ENCODE assay signal across 16 cellular contexts in the genomic region with DNA sequence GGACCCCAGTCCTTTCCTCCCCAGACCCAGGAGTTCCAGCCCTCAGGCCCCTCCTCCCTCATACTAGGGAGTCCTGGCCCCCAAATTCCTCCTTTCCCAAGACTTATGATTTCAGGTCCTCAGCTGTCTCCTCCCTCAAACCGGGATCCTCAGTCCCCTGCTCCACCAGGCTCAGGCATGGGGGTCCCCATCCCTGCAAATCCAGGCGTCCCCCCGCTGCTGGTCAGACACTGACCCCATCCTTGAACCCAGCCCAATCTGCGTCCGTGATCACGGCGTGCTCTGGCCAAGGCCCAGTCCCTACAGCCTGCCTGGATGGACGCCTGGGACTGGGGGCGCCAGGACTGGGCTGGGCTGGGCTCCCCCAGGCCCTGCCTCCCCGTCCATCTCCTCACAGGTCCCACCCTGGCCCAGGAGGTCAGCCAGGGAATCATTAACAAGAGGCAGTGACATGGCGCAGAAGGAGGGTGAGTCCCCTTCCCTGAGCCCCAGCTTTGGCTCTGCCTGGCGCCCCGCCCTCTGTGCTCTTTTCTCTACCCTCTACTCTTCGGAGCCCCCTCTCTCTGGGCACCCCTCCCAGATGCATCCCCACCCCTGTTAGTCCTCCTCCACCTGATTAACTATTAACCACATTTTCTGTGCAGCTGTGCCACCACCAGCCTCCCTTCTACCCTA. TPM values are rescaled to one million over a fixed set of nuclear protein-coding genes. Genes with fewer than 3 reads are reported as not detected.
DNase-seq lines count a peak whose midpoint lies in the region; ATAC-seq, FAIRE-seq and TF ChIP-seq lines count a peak whose summit lies in the region.
"Had no signal": no experiment of that assay in that cellular context is flagged by ENCODE, and none has a peak within 500 bp of the region (broad histone marks: within the 10 kb centered on the region; RNA-seq: fewer than 3 reads in every experiment).

No MANE protein-coding gene starts in this region.

- no peaks in the 10 kb centered on the region; a peak in 1 of 8 replicates for H3K36me3 ChIP-seq in H1 (ENCODE audit: control insufficient read depth in 2 of 4, insufficient read depth in 4 of 4, low read length in 3 of 4)
- H3K36me3 ChIP-seq: thoracic aorta had no signal

- peaks cover 7% of the 10 kb centered on the region; the same call in 1 of the 2 replicates for H3K23me2 ChIP-seq in H1 (ENCODE audit: low read depth, low read length)

- H3K27me3 ChIP-seq in H1 (replicated peaks in 1 of 4; ENCODE audit: control insufficient read depth in 3 of 4, extremely low read depth in 1 of 4, insufficient read depth in 3 of 4, low read length in 3 of 4) = no peaks in the 10 kb centered on the region

- H2BK12ac ChIP-seq in H1 (ENCODE audit: low read depth, low read length) = peak overlapping the region; percentile 68; the same call in 1 of the 2 replicates

- no peak overlapping the region for H2BK120ac ChIP-seq in H1 (replicated peaks; ENCODE audit: low read depth, low read length)

- H3K4me1 ChIP-seq in H1 (replicated peaks in 1 of 4; ENCODE audit: control insufficient read depth in 3 of 4, insufficient read depth in 4 of 4, low read length in 3 of 4) = peaks cover 5 to 39% (median 25%) of the 10 kb centered on the region in 4 experiments

- no peak for TF ChIP-seq EP300 in H1 (IDR thresholded peaks at IDR 0.05; ENCODE audit: borderline replicate concordance in 1 of 2, low read depth in 2 of 2, low read length in 2 of 2)

- no peak for TF ChIP-seq CTCF in H1 (IDR thresholded peaks at IDR 0.05; ENCODE audit: control extremely low read depth in 1 of 3, insufficient read depth in 1 of 3, low read depth in 1 of 3, low read length in 3 of 3)

- CTCF ChIA-PET in H1 (lab: Charles Lee; ENCODE audit: partially characterized antibody) = interaction anchor here (0.7 to 6.4 kb wide), 9 partner anchors 9 to 184 kb away, joined by 3 to 105 read pairs (median 9); a partner anchor contains a TSS

- no peak overlapping the region for H3K23ac ChIP-seq in H1 (ENCODE audit: insufficient read length)

- peak overlapping the region; percentile 79 to 83 for H3K4me2 ChIP-seq in H1 (ENCODE audit: insufficient read depth in 1 of 2, low read depth in 2 of 2, low read length in 2 of 2)

- peak overlapping the region; percentile 80; the same call in 1 of the 2 replicates for H3K27ac ChIP-seq in H1 (ENCODE audit: low read depth, low read length)
- H3K27ac ChIP-seq in temporal lobe (ENCODE audit: low read depth, low read length) = peak overlapping the region; percentile 27
- H3K27ac ChIP-seq: thoracic aorta had no signal

- H3K36me3 Mint-ChIP-seq in activated naive CD4-positive, alpha-beta T cell treated with anti-CD3 and anti-CD28 coated beads, Interleukin-2, amount 50 U/mL, for 72 hours = no peaks in the 10 kb centered on the region
- no peaks in the 10 kb centered on the region for H3K36me3 Mint-ChIP-seq in memory B cell

- no peak for TF ChIP-seq POLR2A in H1 (IDR thresholded peaks at IDR 0.05; ENCODE audit: control extremely low read depth in 1 of 2, low read depth in 2 of 2, low read length in 2 of 2)

- H3K9me3 Mint-ChIP-seq in activated naive CD4-positive, alpha-beta T cell treated with anti-CD3 and anti-CD28 coated beads, Interleukin-2, amount 50 U/mL, for 72 hours = no peaks in the 10 kb centered on the region
- H3K9me3 Mint-ChIP-seq in memory B cell = no peaks in the 10 kb centered on the region

- H2AFZ ChIP-seq in H1 (ENCODE audit: low read length) = no peak overlapping the region

- peak overlapping the region; percentile 99 for H2BK15ac ChIP-seq in H1 (ENCODE audit: low read length)

- H2BK5ac ChIP-seq in H1 (ENCODE audit: low read depth, low read length) = peak overlapping the region; percentile 93; the same call in 1 of the 2 replicates

- no peaks in the 10 kb centered on the region for H3K79me1 ChIP-seq in H1 (ENCODE audit: low read depth, low read length)

- H2BK20ac ChIP-seq in H1 (ENCODE audit: low read length) = no peak overlapping the region

- 79% methylated on average over 11 of the region's 14 CpGs; no CpG with 5 or more reads in 1 of the 2 experiments for WGBS in H1 (ENCODE audit: extremely low coverage in 1 of 2, insufficient coverage in 1 of 2, insufficient read length in 1 of 2, insufficient replicate concordance in 2 of 2, low coverage in 1 of 2, low lambda C conversion rate in 2 of 2, missing lambda C conversion rate in 1 of 2), 2 experiments

- peak overlapping the region; percentile 9; the same call in 1 of the 2 replicates for H2AK5ac ChIP-seq in H1 (ENCODE audit: low read depth, low read length)

- H3K14ac ChIP-seq in H1 (ENCODE audit: insufficient read length) = no peak overlapping the region

- peak overlapping the region; percentile 18 for H4K5ac ChIP-seq in H1 (ENCODE audit: insufficient read length, low read depth, low read length)

- POLR2A ChIA-PET in H1 (lab: Charles Lee; ENCODE audit: partially characterized antibody) = interaction anchor here (0.8 to 2.5 kb wide), 7 partner anchors 8 to 43 kb away, joined by 3 to 18 read pairs (median 5); a partner anchor contains a TSS

- peak overlapping the region; percentile 32 to 66 (median 44) for H3K4me3 ChIP-seq in H1 (ENCODE audit: extremely low read depth in 1 of 4, insufficient read depth in 2 of 4, low read depth in 3 of 4, low read length in 4 of 4)
- H3K4me3 ChIP-seq: thoracic aorta had no signal

- peak overlapping the region; percentile 75 for H3K18ac ChIP-seq in H1 (ENCODE audit: extremely low read depth, low read length)

- H3K9me3 ChIP-seq in H1 (ENCODE audit: insufficient read depth in 2 of 2, low read depth in 1 of 2, low read length in 1 of 2) = no peaks in the 10 kb centered on the region
- H3K9me3 ChIP-seq: thoracic aorta had no signal

- H4K20me1 ChIP-seq in H1 (replicated peaks in 1 of 2; ENCODE audit: control insufficient read depth in 1 of 2, insufficient read depth in 2 of 2, low read length in 2 of 2) = peaks cover 2 to 5% of the 10 kb centered on the region in 2 experiments

- peak overlapping the region; percentile 28 for H4K91ac ChIP-seq in H1 (replicated peaks; ENCODE audit: insufficient read length, low read length)

- H3K27me3 Mint-ChIP-seq in memory B cell = peaks cover 28% of the 10 kb centered on the region

- DNase-seq in activated naive CD4-positive, alpha-beta T cell treated with anti-CD3 and anti-CD28 coated beads, Interleukin-2, amount 50 U/mL, for 72 hours (ENCODE audit: low spot score in 2 of 2) = no peak
- DNase-seq in activated naive CD4-positive, alpha-beta T cell treated with anti-CD3 and anti-CD28 coated beads, Interleukin-2, amount 50 U/mL, for 16 hours = no peak
- DNase-seq in H1 (ENCODE audit: low read depth in 1 of 2, low spot score in 2 of 2) (no peak), memory B cell (ENCODE audit: low spot score in 2 of 2) (no peak), G401 (ENCODE audit: low spot score) (no peak)
- DNase-seq: Kasumi-1, NCI-H187, NCI-H748 treated with DMSO at 0.1 percent for 48 hours, T1000 had no signal

- FAIRE-seq in H1 (lab: Jason Lieb, UNC) = no peak
- FAIRE-seq: A204.1, D721Med had no signal

- peak overlapping the region; percentile 46 for H3K4me3 Mint-ChIP-seq in memory B cell

- in situ Hi-C loops in G401 (cut with HindIII; ENCODE audit: low sequenced_read_pairs) = no loop called here

- H3K27ac Mint-ChIP-seq in activated naive CD4-positive, alpha-beta T cell treated with anti-CD3 and anti-CD28 coated beads, Interleukin-2, amount 50 U/mL, for 72 hours = peak overlapping the region; percentile 17 to 37
- no peak overlapping the region for H3K27ac Mint-ChIP-seq in memory B cell

- H3K4ac ChIP-seq in H1 (replicated peaks; ENCODE audit: insufficient read length, low read depth, low read length) = peak overlapping the region; percentile 92

- no peak for ATAC-seq in activated naive CD4-positive, alpha-beta T cell treated with anti-CD3 and anti-CD28 coated beads, Interleukin-2, amount 50 U/mL, for 72 hours
- ATAC-seq in memory B cell (ENCODE audit: low read depth) (no peak), HG02798 (IDR thresholded peaks at IDR 0.05; ENCODE audit: poor library complexity, unreplicated experiment) (no peak), HG03432 (IDR thresholded peaks at IDR 0.05; ENCODE audit: unreplicated experiment) (no peak)

- H3K4me1 Mint-ChIP-seq in memory B cell = peaks cover 41% of the 10 kb centered on the region

- no peak overlapping the region for H3K56ac ChIP-seq in H1 (replicated peaks; ENCODE audit: insufficient read length, low read depth, low read length)

- H3K9ac ChIP-seq in H1 (replicated peaks in 1 of 4; ENCODE audit: extremely low read depth in 1 of 4, low read depth in 3 of 4, low read length in 3 of 4) = peak overlapping the region in 2 of 4 experiments; percentile 26 to 52; a peak in 4 of 7 replicates

- 0 out of 2 replicates have a peak overlapping the region, but pooled peaks have one; percentile 90 for H4K8ac ChIP-seq in H1 (ENCODE audit: extremely low read depth, insufficient read depth, low read length)

- no peak for TF ChIP-seq RAD21 in H1 (IDR thresholded peaks at IDR 0.05 in 1 of 2, conservative IDR thresholded peaks at IDR 0.05 in 1 of 2; ENCODE audit: low read depth in 2 of 2, low read length in 2 of 2)

- H3K79me2 ChIP-seq in H1 (ENCODE audit: control insufficient read depth in 1 of 2, insufficient read depth in 2 of 2, low read length in 2 of 2) = peaks cover 0 to 12% of the 10 kb centered on the region in 2 experiments; a peak in 1 of 4 replicates

RNA-seq across cellular contexts. Expression of a gene that starts 0.7 kb away (rescaled TPM):
- not detected for total RNA-seq in activated naive CD4-positive, alpha-beta T cell treated with anti-CD3 and anti-CD28 coated beads, Interleukin-2, amount 50 U/mL, for 72 hours
- total RNA-seq in H1 (2021; fragmentation: NEBNext Ultra II Directional; extraction: Animal tissue kit (Norgen Biotek cat#: 25700)) = 12.3 and 14.7 TPM in 2 replicates
- polyA plus RNA-seq in H1 (2011; rRNA removed) = 33.7 and 49.9 TPM in 2 replicates
- 32.0 TPM for polyA plus RNA-seq in H1 (2011; cell fraction: cytosol; rRNA removed)
- 86.2 TPM for polyA plus RNA-seq in H1 (2011; cell fraction: nucleus; rRNA removed)
- polyA plus RNA-seq in H1 (2012, experiment 1 of 2) = 8.3 to 24.9 TPM (median 19.7 TPM) in 4 replicates
- 19.5 TPM for polyA plus RNA-seq in H1 (2012, experiment 2 of 2)
- 14.3 TPM for polyA plus RNA-seq in H1 (2013, experiment 1 of 2)
- 13.3 TPM for polyA plus RNA-seq in H1 (2013, experiment 2 of 2)
- 6.3 and 7.6 TPM in 2 replicates for polyA minus RNA-seq in H1 (2011; rRNA and poly(A)+ RNA removed)
- polyA minus RNA-seq in H1 (2011; cell fraction: cytosol; rRNA and poly(A)+ RNA removed) = 16.4 TPM
- polyA minus RNA-seq in H1 (2011; cell fraction: nucleus; rRNA and poly(A)+ RNA removed) = 19.0 TPM
- not detected for total RNA-seq in temporal lobe
- total RNA-seq in G401 (2014; rRNA removed; shearing (Covaris generic)) = not detected in 2 replicates
- total RNA-seq: bronchial epithelial cell had no signal

RNA-seq across cellular contexts. Expression of a gene that starts 11.9 kb away (rescaled TPM):
- total RNA-seq in activated naive CD4-positive, alpha-beta T cell treated with anti-CD3 and anti-CD28 coated beads, Interleukin-2, amount 50 U/mL, for 72 hours = 1 to 10 TPM; 1.5 to 1.7 TPM
- total RNA-seq in H1 (2021; fragmentation: NEBNext Ultra II Directional; extraction: Animal tissue kit (Norgen Biotek cat#: 25700)) = 3.3 and 3.5 TPM in 2 replicates
- polyA plus RNA-seq in H1 (2011; rRNA removed) = 3.1 and 4.1 TPM in 2 replicates
- polyA plus RNA-seq in H1 (2011; cell fraction: cytosol; rRNA removed) = 3.9 TPM
- polyA plus RNA-seq in H1 (2011; cell fraction: nucleus; rRNA removed) = 8.6 TPM
- polyA plus RNA-seq in H1 (2012, experiment 1 of 2) = 2.8 to 4.5 TPM (median 3.7 TPM) in 4 replicates
- polyA plus RNA-seq in H1 (2012, experiment 2 of 2) = 2.3 TPM
- 1.9 TPM for polyA plus RNA-seq in H1 (2013, experiment 1 of 2)
- 1.7 TPM for polyA plus RNA-seq in H1 (2013, experiment 2 of 2)
- polyA minus RNA-seq in H1 (2011; rRNA and poly(A)+ RNA removed) = 1.5 and 4.7 TPM in 2 replicates
- polyA minus RNA-seq in H1 (2011; cell fraction: cytosol; rRNA and poly(A)+ RNA removed) = 3.4 TPM
- polyA minus RNA-seq in H1 (2011; cell fraction: nucleus; rRNA and poly(A)+ RNA removed) = 3.0 TPM
- 0.49 TPM for total RNA-seq in temporal lobe
- total RNA-seq in G401 (2014; rRNA removed; shearing (Covaris generic)) = 0.17 TPM in 1 of 2 replicates, not detected in the other

RNA-seq across cellular contexts. Expression of a gene that starts 42.1 kb away (rescaled TPM):
- total RNA-seq in activated naive CD4-positive, alpha-beta T cell treated with anti-CD3 and anti-CD28 coated beads, Interleukin-2, amount 50 U/mL, for 72 hours = 100 to 1,000 TPM; 158 to 160 TPM
- total RNA-seq in H1 (2021; fragmentation: NEBNext Ultra II Directional; extraction: Animal tissue kit (Norgen Biotek cat#: 25700)) = 152 and 154 TPM in 2 replicates
- 113 and 176 TPM in 2 replicates for polyA plus RNA-seq in H1 (2011; rRNA removed)
- polyA plus RNA-seq in H1 (2011; cell fraction: cytosol; rRNA removed) = 103 TPM
- polyA plus RNA-seq in H1 (2011; cell fraction: nucleus; rRNA removed) = 333 TPM
- 101 to 139 TPM (median 129 TPM) in 4 replicates for polyA plus RNA-seq in H1 (2012, experiment 1 of 2)
- 109 TPM for polyA plus RNA-seq in H1 (2012, experiment 2 of 2)
- polyA plus RNA-seq in H1 (2013, experiment 1 of 2) = 139 TPM
- 137 TPM for polyA plus RNA-seq in H1 (2013, experiment 2 of 2)
- 113 and 127 TPM in 2 replicates for polyA minus RNA-seq in H1 (2011; rRNA and poly(A)+ RNA removed)
- polyA minus RNA-seq in H1 (2011; cell fraction: cytosol; rRNA and poly(A)+ RNA removed) = 87.8 TPM
- polyA minus RNA-seq in H1 (2011; cell fraction: nucleus; rRNA and poly(A)+ RNA removed) = 91.4 TPM
- 36.1 TPM for total RNA-seq in temporal lobe
- 29.9 and 42.9 TPM in 2 replicates for total RNA-seq in G401 (2014; rRNA removed; shearing (Covaris generic))

Comparison
In these comparisons a context has a peak if more than half of its experiments do, and no peak if none do; other contexts are left out.
1. RNA of a gene that starts 0.7 kb away (total RNA-seq): 12.3 to 14.7 TPM in H1; not detected in activated naive CD4-positive, alpha-beta T cell treated with anti-CD3 and anti-CD28 coated beads, Interleukin-2, amount 50 U/mL, for 72 hours, not detected in temporal lobe (single experiment) and not detected in G401; every median in the first group is over 10 times any median in the second.